In the genomic region with DNA sequence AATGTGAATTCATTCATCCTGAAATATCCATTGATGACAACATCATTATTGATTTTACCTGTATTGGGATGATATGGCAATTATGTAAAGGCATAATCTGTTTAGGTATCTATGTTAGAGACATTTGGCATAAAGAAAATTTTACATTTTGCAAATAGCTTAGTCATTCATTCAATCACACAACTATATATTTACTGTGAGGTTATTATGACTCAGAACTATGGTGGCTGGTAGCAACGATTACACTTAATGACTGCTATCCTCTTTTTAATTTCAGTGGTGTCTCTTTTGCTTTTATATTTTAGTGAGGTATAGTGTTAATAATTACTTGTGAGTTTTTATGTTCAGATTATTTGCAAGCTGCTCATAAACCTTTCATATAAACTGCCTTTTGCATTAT, we compare ENCODE assay signal across 25 cellular contexts.
"Had no signal": no experiment of that assay in that cellular context is flagged by ENCODE, and none has a peak within 500 bp of the region (broad histone marks: within the 10 kb centered on the region; RNA-seq: fewer than 3 reads in every experiment).

No MANE protein-coding gene starts in this region.

- H3K27me3 ChIP-seq: SJCRH30 had no signal

- H3K9me3 ChIP-seq: SJCRH30 had no signal

- H3K36me3 ChIP-seq: SJCRH30 had no signal

- H3K4me3 ChIP-seq: K562, SJCRH30 had no signal

- ATAC-seq: K562, Panc1, Right ventricle myocardium inferior had no signal

- H3K27ac ChIP-seq: HL-60, KMS-11, SJCRH30 had no signal

- H3K27ac Mint-ChIP-seq: IgD-negative memory B cell had no signal

- H3K4me1 ChIP-seq: SJCRH30 had no signal

- H3K9ac ChIP-seq: KMS-11 had no signal

- DNase-seq: Kasumi-1, MV-4-11, NCI-H1092, NCI-H1105 treated with DMSO at 0.1 percent for 48 hours, NCI-H1417 treated with DMSO at 0.1 percent for 48 hours, NCI-H146, NCI-H1694 treated with DMSO at 0.1 percent for 48 hours, NCI-H1930, NCI-H2081, NCI-H2107, NCI-H2227 treated with DMSO at 0.1 percent for 48 hours, NCI-H446, NCI-H510A, NCI-H524 treated with DMSO at 0.1 percent for 48 hours, NCI-H69, NCI-H774, SHP77 treated with DMSO at 0.1 percent for 48 hours, SJCRH30 had no signal

- H3K27me3 Mint-ChIP-seq: IgD-negative memory B cell had no signal

- H3K4me3 Mint-ChIP-seq: IgD-negative memory B cell had no signal

- H3K4me2 ChIP-seq: KMS-11 had no signal

- FAIRE-seq: HTR-8/SVneo, K562 had no signal

- H3K4me1 Mint-ChIP-seq: IgD-negative memory B cell had no signal

- H3K36me3 Mint-ChIP-seq: IgD-negative memory B cell had no signal
